Comparison of ENCODE assay signal across 9 cellular contexts in the genomic region with DNA sequence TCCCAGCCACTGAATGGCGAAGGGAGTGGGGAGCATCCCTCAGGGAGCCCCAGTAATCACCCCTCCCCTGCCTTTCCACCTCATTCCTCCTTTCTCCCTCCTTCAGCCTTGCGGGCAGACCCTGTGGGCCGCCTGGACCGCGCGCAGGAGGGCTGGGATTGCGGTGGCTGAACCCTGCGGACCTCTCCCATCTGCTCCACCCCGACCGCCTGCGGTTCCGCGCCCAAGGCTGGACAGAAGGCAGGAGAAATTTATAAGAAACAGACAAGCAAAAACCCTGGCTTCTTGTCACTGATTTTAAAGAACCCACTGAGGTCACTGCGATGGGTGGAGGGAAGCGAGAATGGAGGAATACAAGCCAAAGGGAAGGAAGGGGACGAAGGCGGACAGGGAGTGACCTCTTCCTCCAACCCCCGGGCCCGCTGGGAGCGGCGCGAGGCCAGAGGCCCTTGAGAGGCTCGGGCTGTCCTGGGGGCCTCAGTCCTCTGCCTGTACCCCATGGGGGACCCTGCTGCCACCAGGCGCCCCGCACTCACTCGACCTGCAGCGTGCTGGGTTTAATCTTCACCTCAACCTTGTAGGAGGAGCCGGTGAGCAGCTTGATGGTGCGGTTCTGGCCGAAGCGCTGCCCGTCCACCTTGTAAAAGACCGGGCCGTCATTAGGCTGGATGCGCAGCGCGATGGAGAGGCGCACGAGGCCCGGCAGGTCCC. TPM values are rescaled to one million over a fixed set of nuclear protein-coding genes. Genes with fewer than 3 reads are reported as not detected.
DNase-seq lines count a peak whose midpoint lies in the region; ATAC-seq and TF ChIP-seq lines count a peak whose summit lies in the region.
"Had no signal": no experiment of that assay in that cellular context is flagged by ENCODE, and none has a peak within 500 bp of the region (broad histone marks: within the 10 kb centered on the region; RNA-seq: fewer than 3 reads in every experiment).

No MANE protein-coding gene starts in this region.

- H3K4me1 Mint-ChIP-seq in osteocyte (ENCODE audit: unreplicated experiment), result peaks cover 29% of the 10 kb centered on the region

- H3K27ac Mint-ChIP-seq in osteocyte (ENCODE audit: unreplicated experiment), result peak overlapping the region; percentile 94

- DNase-seq in HCEC 1CT (peak; percentile 36), head of caudate nucleus (peak in 35 of 42 donors; percentile 10 to 68 (median 44)), osteocyte (ENCODE audit: extremely low spot score, unreplicated experiment) (no peak), NOMO-1 treated with dmso at 0.1 percent for 144 hours (lab: John Stamatoyannopoulos, UW; ENCODE audit: unreplicated experiment) (no peak), NCI-H2196 treated with DMSO at 0.1 percent for 48 hours (lab: John Stamatoyannopoulos, UW; ENCODE audit: unreplicated experiment) (no peak), 8988T (no peak)

- H3K27me3 Mint-ChIP-seq in osteocyte (ENCODE audit: unreplicated experiment), result peaks cover 3% of the 10 kb centered on the region

- peaks cover 3% of the 10 kb centered on the region for H3K9me3 Mint-ChIP-seq in osteocyte (ENCODE audit: unreplicated experiment)

- TF ChIP-seq CTCF in WI38 (IDR thresholded peaks at IDR 0.05; ENCODE audit: low read depth, low read length), result no peak
- no peak for TF ChIP-seq CTCF in osteocyte (IDR thresholded peaks at IDR 0.05)

- no peak for ATAC-seq in HG03342 (IDR thresholded peaks at IDR 0.05; ENCODE audit: unreplicated experiment)

- peak overlapping the region; percentile 86 for H3K4me3 ChIP-seq in WI38 (ENCODE audit: low read depth, low read length)

- intact Hi-C loops in head of caudate nucleus (cut with DNase I), result no loop called here

- peaks cover 11% of the 10 kb centered on the region for H3K36me3 Mint-ChIP-seq in osteocyte (ENCODE audit: unreplicated experiment)

- peak overlapping the region; percentile 93 for H3K4me3 Mint-ChIP-seq in osteocyte (ENCODE audit: unreplicated experiment)

RNA-seq across cellular contexts. Expression of a gene that starts 0.9 kb away (rescaled TPM):
- total RNA-seq in osteocyte, result 33.9 and 35.9 TPM in 2 replicates
- total RNA-seq: T-helper 2 cell treated with Interferon-gamma antibody and Interleukin-4, amounts not matched to agents 100 ng/mL and 5 ng/mL, for 36 hours had no signal

RNA-seq across cellular contexts. Expression of a gene that starts 46.2 kb away (rescaled TPM):
- 0.19 TPM in 1 of 2 replicates, not detected in the other for total RNA-seq in osteocyte

Comparison
In these comparisons a context has a peak if more than half of its experiments do, and no peak if none do; other contexts are left out.
1. DNase-seq: peak in HCEC 1CT (single experiment) and head of caudate nucleus (35 of 42); none in osteocyte (single experiment), NOMO-1 treated with dmso at 0.1 percent for 144 hours (single experiment), NCI-H2196 treated with DMSO at 0.1 percent for 48 hours (single experiment) and 8988T (single experiment).